ENCODE assay signal across 1 cellular context in genomic region chr11:24781288-24781687, GRCh38.
TF ChIP-seq lines count a peak whose summit lies in the region.

No MANE protein-coding gene starts in this region.

TF ChIP-seq in HepG2, 621 proteins besides CTCF, POLR2A, EP300 and RAD21 (continued from another document):
- TF ChIP-seq MAFK (conservative IDR thresholded peaks at IDR 0.05 in 1 of 2, IDR thresholded peaks at IDR 0.05 in 1 of 2; ENCODE audit: low read length in 2 of 2) (peak; percentile 70 to 76), NFE2L2 (IDR thresholded peaks at IDR 0.05; ENCODE audit: low read length) (no peak)
